ENCODE assay signal across 19 cellular contexts in genomic region chr5:71836547-71837112, GRCh38.
DNase-seq lines count a peak whose midpoint lies in the region; ATAC-seq and TF ChIP-seq lines count a peak whose summit lies in the region.
"Had no signal": no experiment of that assay in that cellular context is flagged by ENCODE, and none has a peak within 500 bp of the region (broad histone marks: within the 10 kb centered on the region; RNA-seq: fewer than 3 reads in every experiment).

No MANE protein-coding gene starts in this region.

- TF ChIP-seq CTCF in MCF 10A (IDR thresholded peaks at IDR 0.05; ENCODE audit: unreplicated experiment) (no peak), breast epithelium (IDR thresholded peaks at IDR 0.05) (no peak), gastroesophageal sphincter (IDR thresholded peaks at IDR 0.05) (no peak)

- H3K36me3 ChIP-seq in breast epithelium = no peaks in the 10 kb centered on the region
- no peaks in the 10 kb centered on the region for H3K36me3 ChIP-seq in gastroesophageal sphincter
- H3K36me3 ChIP-seq: uterus had no signal

- intact Hi-C loops in MCF 10A (cut with micrococcal nuclease) (loop anchor here (5.0 kb wide), 1 partner anchor 181 kb away; no protein-coding TSS in a partner anchor), breast epithelium (cut with DNase I; ENCODE audit: low total_unique reads) (no loop called here)

- 45 to 59% methylated on average over 3 to 6 of the region's 6 CpGs for WGBS in gastroesophageal sphincter (ENCODE audit: low coverage in 1 of 2), 2 donors

- H3K4me1 ChIP-seq in breast epithelium (no peaks in the 10 kb centered on the region), gastroesophageal sphincter (peaks cover 0 to 6% (median 0%) of the 10 kb centered on the region in 3 donors)
- H3K4me1 ChIP-seq: uterus had no signal

- H3K9me3 ChIP-seq in breast epithelium (no peaks in the 10 kb centered on the region), gastroesophageal sphincter (peaks cover 0 to 6% (median 0%) of the 10 kb centered on the region in 3 donors)
- H3K9me3 ChIP-seq: uterus had no signal

- POLR2A ChIA-PET in MCF 10A (lab: Yijun Ruan, JAX) = interaction anchor here (0.6 kb wide), 1 partner anchor 8 kb away, joined by 3 read pairs; no protein-coding TSS in a partner anchor

- no peak for TF ChIP-seq EP300 in gastroesophageal sphincter (IDR thresholded peaks at IDR 0.05)

- H3K27me3 ChIP-seq in breast epithelium (no peaks in the 10 kb centered on the region), gastroesophageal sphincter (no peaks in the 10 kb centered on the region)
- H3K27me3 ChIP-seq: uterus had no signal

- H3K4me3 Mint-ChIP-seq in MCF 10A (ENCODE audit: unreplicated experiment) = no peak overlapping the region
- H3K4me3 Mint-ChIP-seq: activated CD8-positive, alpha-beta T cell treated with anti-CD3 and anti-CD28 coated beads, Interleukin-2, amount 10 ng/mL, durations not matched to agents 7 days and 5 days; activated naive CD4-positive, alpha-beta T cell treated with anti-CD3 and anti-CD28 coated beads for 36 hours had no signal

- no peaks in the 10 kb centered on the region for H3K9me3 Mint-ChIP-seq in MCF 10A (ENCODE audit: unreplicated experiment)
- H3K9me3 Mint-ChIP-seq: activated naive CD4-positive, alpha-beta T cell treated with anti-CD3 and anti-CD28 coated beads for 36 hours had no signal

- ATAC-seq in gastroesophageal sphincter (no peak), HG03045 (IDR thresholded peaks at IDR 0.05; ENCODE audit: unreplicated experiment) (no peak), GM18502 (IDR thresholded peaks at IDR 0.05; ENCODE audit: poor library complexity, unreplicated experiment) (no peak)
- ATAC-seq: activated CD4-positive, CD25-positive, alpha-beta regulatory T cell treated with anti-CD3 and anti-CD28 coated beads, Interleukin-2, amount 50 U/mL, for 24 hours; activated CD8-positive, alpha-beta T cell treated with anti-CD3 and anti-CD28 coated beads, Interleukin-2, amount 10 ng/mL, durations not matched to agents 7 days and 5 days; right cardiac atrium had no signal

- peak; percentile 22 for DNase-seq in MCF 10A (ENCODE audit: unreplicated experiment)
- no peak for DNase-seq in breast epithelium (ENCODE audit: low spot score in 2 of 2)
- DNase-seq in astrocyte of the hippocampus (ENCODE audit: low read depth, low spot score) = peak; percentile 34
- DNase-seq in activated CD8-positive, alpha-beta memory T cell treated with anti-CD3 and anti-CD28 coated beads for 24 hours = no peak
- no peak for DNase-seq in RKO (ENCODE audit: low spot score)
- DNase-seq: activated CD8-positive, alpha-beta T cell treated with anti-CD3 and anti-CD28 coated beads, Interleukin-2, amount 10 ng/mL, durations not matched to agents 7 days and 5 days; activated naive CD4-positive, alpha-beta T cell treated with anti-CD3 and anti-CD28 coated beads for 36 hours; activated T-cell treated with anti-CD3 and anti-CD28 coated beads, Interleukin-2, amount 50 U/mL, for 48 hours; kidney; NCI-H2171 treated with DMSO at 0.1 percent for 48 hours; right cardiac atrium; stimulated activated CD8-positive, alpha-beta memory T cell treated with anti-CD3 and anti-CD28 coated beads, Interleukin-4, amount 100 ng/mL, for 48 hours; T1000; uterus had no signal

- H3K4me1 Mint-ChIP-seq in MCF 10A (ENCODE audit: insufficient read depth, unreplicated experiment) = no peaks in the 10 kb centered on the region

- H3K4me3 ChIP-seq in breast epithelium (no peak overlapping the region), gastroesophageal sphincter (no peak overlapping the region)
- H3K4me3 ChIP-seq: uterus had no signal

- H3K36me3 Mint-ChIP-seq in MCF 10A (ENCODE audit: insufficient read depth, unreplicated experiment) = no peaks in the 10 kb centered on the region

- no peak overlapping the region for H3K27ac Mint-ChIP-seq in MCF 10A (ENCODE audit: low read depth, unreplicated experiment)
- H3K27ac Mint-ChIP-seq: activated CD8-positive, alpha-beta T cell treated with anti-CD3 and anti-CD28 coated beads, Interleukin-2, amount 10 ng/mL, durations not matched to agents 7 days and 5 days; activated naive CD4-positive, alpha-beta T cell treated with anti-CD3 and anti-CD28 coated beads for 36 hours had no signal

- CTCF ChIA-PET in MCF 10A (lab: Yijun Ruan, JAX) = interaction anchor here (0.6 to 1.3 kb wide), 2 partner anchors 36 to 56 kb away, joined by 4 read pairs; no protein-coding TSS in a partner anchor

- H3K27me3 Mint-ChIP-seq in MCF 10A (ENCODE audit: insufficient read depth, unreplicated experiment) = no peaks in the 10 kb centered on the region

- no TSS peak for BruUV-seq in MCF 10A (replicated peaks; lab: Mats Ljungman, UMichigan)

- TF ChIP-seq POLR2A in breast epithelium (IDR thresholded peaks at IDR 0.05) (no peak), gastroesophageal sphincter (IDR thresholded peaks at IDR 0.05) (no peak)

- H3K27ac ChIP-seq in breast epithelium = no peak overlapping the region
- H3K27ac ChIP-seq in gastroesophageal sphincter = peak overlapping the region in 3 of 4 donors; percentile 16 to 61 (median 33)
- H3K27ac ChIP-seq: HL-60, uterus had no signal

Comparison
In these comparisons a context has a peak if more than half of its experiments do, and no peak if none do; other contexts are left out.
1. DNase-seq: peak in MCF 10A (single experiment) and astrocyte of the hippocampus (single experiment); none in breast epithelium (0 of 2), activated CD8-positive, alpha-beta memory T cell treated with anti-CD3 and anti-CD28 coated beads for 24 hours (single experiment) and RKO (single experiment).
2. H3K27ac ChIP-seq: peak in gastroesophageal sphincter (3 of 4); none in breast epithelium (0 of 2).